1 cellular context compared by ENCODE assay signal in the genomic region with DNA sequence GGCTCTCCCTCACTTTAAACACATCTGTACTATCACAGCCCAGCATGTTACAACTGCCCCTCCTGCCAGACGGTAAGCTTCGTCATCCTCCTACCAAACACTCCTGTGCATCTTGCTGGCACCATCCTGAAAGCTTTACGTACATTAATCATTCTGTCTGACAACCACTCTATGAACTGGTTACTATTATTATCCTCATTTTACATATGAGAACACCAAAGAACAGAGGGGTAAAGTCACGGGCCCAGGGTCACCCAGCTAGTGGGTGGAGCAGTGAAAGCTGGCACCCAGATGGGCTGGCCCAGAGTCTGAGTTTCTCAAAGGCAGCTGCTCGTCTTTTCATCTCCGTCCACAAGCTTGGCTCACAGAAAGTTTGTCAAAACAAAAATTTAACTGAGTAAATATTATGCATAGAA.
A peak's percentile ranks its signal among the peaks of the same experiment; 100 is the strongest.
TF ChIP-seq lines count a peak whose summit lies in the region.

No MANE protein-coding gene starts in this region.

TF ChIP-seq in HepG2, 621 proteins besides CTCF, POLR2A, EP300 and RAD21:
- TF ChIP-seq ZNF768 (CRISPR knock-in tag; IDR thresholded peaks at IDR 0.05) (peak; percentile 56; the same call in 1 of the 2 replicates), PBX2 (CRISPR knock-in tag; IDR thresholded peaks at IDR 0.05) (no peak)
